Comparison of ENCODE assay signal across 3 cellular contexts in the genomic region with DNA sequence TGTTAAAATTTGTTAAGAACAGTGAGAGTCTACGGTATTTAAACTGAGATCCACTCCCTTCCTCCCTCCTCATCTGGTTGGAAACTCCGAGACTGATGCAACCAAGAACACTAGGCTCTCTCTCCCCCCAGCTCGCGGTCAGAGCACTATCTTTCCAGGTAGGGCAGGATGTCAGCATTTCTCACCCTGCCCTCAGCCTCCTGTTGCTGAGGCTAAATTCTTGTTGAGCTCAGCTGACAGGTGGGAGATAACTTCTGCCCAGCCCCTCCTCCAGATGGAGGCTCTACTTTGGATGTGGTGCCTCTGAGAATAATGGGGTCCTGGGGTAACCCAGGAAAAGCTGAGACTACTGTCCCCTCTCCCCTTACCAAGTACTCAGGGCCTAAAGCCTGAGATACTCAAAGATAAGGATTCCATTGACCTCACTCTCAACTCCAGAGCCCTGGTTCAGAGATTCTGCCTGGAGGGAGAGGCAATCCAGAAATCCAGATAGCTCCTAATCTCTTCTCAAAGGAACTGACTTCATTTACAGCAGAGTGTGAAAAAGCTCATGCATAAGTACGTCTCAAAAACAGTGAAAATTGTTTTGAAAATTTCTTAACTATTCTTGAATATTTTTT.
A peak's percentile ranks its signal among the peaks of the same experiment; 100 is the strongest.
TF ChIP-seq lines count a peak whose summit lies in the region.

No MANE protein-coding gene starts in this region.

TF ChIP-seq in liver, 16 proteins besides CTCF, POLR2A, EP300 and RAD21:
- TF ChIP-seq YY1 (IDR thresholded peaks at IDR 0.05) (peak; percentile 18), JUND (IDR thresholded peaks at IDR 0.05) (no peak), RXRA (IDR thresholded peaks at IDR 0.05) (no peak), HNF4G (IDR thresholded peaks at IDR 0.05) (no peak), FOXA2 (IDR thresholded peaks at IDR 0.05) (no peak), TAF1 (conservative IDR thresholded peaks at IDR 0.05) (peak; percentile 18), NR2F2 (IDR thresholded peaks at IDR 0.05) (no peak), HNF4A (conservative IDR thresholded peaks at IDR 0.05) (peak in 1 of 2 donors; percentile 7), EGR1 (IDR thresholded peaks at IDR 0.05; ENCODE audit: low read depth in 2 of 2) (no peak), FOXA1 (IDR thresholded peaks at IDR 0.05) (no peak), SP1 (IDR thresholded peaks at IDR 0.05) (peak; percentile 54), GABPA (IDR thresholded peaks at IDR 0.05 in 1 of 2, conservative IDR thresholded peaks at IDR 0.05 in 1 of 2) (no peak)
- TF ChIP-seq, protein P1, sequence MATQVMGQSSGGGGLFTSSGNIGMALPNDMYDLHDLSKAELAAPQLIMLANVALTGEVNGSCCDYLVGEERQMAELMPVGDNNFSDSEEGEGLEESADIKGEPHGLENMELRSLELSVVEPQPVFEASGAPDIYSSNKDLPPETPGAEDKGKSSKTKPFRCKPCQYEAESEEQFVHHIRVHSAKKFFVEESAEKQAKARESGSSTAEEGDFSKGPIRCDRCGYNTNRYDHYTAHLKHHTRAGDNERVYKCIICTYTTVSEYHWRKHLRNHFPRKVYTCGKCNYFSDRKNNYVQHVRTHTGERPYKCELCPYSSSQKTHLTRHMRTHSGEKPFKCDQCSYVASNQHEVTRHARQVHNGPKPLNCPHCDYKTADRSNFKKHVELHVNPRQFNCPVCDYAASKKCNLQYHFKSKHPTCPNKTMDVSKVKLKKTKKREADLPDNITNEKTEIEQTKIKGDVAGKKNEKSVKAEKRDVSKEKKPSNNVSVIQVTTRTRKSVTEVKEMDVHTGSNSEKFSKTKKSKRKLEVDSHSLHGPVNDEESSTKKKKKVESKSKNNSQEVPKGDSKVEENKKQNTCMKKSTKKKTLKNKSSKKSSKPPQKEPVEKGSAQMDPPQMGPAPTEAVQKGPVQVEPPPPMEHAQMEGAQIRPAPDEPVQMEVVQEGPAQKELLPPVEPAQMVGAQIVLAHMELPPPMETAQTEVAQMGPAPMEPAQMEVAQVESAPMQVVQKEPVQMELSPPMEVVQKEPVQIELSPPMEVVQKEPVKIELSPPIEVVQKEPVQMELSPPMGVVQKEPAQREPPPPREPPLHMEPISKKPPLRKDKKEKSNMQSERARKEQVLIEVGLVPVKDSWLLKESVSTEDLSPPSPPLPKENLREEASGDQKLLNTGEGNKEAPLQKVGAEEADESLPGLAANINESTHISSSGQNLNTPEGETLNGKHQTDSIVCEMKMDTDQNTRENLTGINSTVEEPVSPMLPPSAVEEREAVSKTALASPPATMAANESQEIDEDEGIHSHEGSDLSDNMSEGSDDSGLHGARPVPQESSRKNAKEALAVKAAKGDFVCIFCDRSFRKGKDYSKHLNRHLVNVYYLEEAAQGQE (IDR thresholded peaks at IDR 0.05): no peak
- TF ChIP-seq, protein P2, sequence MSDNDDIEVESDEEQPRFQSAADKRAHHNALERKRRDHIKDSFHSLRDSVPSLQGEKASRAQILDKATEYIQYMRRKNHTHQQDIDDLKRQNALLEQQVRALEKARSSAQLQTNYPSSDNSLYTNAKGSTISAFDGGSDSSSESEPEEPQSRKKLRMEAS (IDR thresholded peaks at IDR 0.05): no peak
- TF ChIP-seq, protein P3, sequence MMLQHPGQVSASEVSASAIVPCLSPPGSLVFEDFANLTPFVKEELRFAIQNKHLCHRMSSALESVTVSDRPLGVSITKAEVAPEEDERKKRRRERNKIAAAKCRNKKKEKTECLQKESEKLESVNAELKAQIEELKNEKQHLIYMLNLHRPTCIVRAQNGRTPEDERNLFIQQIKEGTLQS (IDR thresholded peaks at IDR 0.05): peak; percentile 61
- TF ChIP-seq, protein P4, sequence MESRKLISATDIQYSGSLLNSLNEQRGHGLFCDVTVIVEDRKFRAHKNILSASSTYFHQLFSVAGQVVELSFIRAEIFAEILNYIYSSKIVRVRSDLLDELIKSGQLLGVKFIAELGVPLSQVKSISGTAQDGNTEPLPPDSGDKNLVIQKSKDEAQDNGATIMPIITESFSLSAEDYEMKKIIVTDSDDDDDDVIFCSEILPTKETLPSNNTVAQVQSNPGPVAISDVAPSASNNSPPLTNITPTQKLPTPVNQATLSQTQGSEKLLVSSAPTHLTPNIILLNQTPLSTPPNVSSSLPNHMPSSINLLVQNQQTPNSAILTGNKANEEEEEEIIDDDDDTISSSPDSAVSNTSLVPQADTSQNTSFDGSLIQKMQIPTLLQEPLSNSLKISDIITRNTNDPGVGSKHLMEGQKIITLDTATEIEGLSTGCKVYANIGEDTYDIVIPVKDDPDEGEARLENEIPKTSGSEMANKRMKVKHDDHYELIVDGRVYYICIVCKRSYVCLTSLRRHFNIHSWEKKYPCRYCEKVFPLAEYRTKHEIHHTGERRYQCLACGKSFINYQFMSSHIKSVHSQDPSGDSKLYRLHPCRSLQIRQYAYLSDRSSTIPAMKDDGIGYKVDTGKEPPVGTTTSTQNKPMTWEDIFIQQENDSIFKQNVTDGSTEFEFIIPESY (IDR thresholded peaks at IDR 0.05): no peak

TF ChIP-seq in HepG2, 621 proteins besides CTCF, POLR2A, EP300 and RAD21 (continues in another document):
- TF ChIP-seq, protein P5, sequence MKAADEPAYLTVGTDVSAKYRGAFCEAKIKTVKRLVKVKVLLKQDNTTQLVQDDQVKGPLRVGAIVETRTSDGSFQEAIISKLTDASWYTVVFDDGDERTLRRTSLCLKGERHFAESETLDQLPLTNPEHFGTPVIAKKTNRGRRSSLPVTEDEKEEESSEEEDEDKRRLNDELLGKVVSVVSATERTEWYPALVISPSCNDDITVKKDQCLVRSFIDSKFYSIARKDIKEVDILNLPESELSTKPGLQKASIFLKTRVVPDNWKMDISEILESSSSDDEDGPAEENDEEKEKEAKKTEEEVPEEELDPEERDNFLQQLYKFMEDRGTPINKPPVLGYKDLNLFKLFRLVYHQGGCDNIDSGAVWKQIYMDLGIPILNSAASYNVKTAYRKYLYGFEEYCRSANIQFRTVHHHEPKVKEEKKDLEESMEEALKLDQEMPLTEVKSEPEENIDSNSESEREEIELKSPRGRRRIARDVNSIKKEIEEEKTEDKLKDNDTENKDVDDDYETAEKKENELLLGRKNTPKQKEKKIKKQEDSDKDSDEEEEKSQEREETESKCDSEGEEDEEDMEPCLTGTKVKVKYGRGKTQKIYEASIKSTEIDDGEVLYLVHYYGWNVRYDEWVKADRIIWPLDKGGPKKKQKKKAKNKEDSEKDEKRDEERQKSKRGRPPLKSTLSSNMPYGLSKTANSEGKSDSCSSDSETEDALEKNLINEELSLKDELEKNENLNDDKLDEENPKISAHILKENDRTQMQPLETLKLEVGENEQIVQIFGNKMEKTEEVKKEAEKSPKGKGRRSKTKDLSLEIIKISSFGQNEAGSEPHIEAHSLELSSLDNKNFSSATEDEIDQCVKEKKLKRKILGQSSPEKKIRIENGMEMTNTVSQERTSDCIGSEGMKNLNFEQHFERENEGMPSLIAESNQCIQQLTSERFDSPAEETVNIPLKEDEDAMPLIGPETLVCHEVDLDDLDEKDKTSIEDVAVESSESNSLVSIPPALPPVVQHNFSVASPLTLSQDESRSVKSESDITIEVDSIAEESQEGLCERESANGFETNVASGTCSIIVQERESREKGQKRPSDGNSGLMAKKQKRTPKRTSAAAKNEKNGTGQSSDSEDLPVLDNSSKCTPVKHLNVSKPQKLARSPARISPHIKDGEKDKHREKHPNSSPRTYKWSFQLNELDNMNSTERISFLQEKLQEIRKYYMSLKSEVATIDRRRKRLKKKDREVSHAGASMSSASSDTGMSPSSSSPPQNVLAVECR (CRISPR knock-in tag; IDR thresholded peaks at IDR 0.05; ENCODE audit: borderline replicate concordance): no peak
- TF ChIP-seq, protein P6, sequence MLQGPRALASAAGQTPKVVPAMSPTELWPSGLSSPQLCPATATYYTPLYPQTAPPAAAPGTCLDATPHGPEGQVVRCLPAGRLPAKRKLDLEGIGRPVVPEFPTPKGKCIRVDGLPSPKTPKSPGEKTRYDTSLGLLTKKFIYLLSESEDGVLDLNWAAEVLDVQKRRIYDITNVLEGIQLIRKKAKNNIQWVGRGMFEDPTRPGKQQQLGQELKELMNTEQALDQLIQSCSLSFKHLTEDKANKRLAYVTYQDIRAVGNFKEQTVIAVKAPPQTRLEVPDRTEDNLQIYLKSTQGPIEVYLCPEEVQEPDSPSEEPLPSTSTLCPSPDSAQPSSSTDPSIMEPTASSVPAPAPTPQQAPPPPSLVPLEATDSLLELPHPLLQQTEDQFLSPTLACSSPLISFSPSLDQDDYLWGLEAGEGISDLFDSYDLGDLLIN (CRISPR knock-in tag; IDR thresholded peaks at IDR 0.05; ENCODE audit: borderline replicate concordance): no peak

TF ChIP-seq in WTC11, 78 proteins besides CTCF, POLR2A, EP300 and RAD21:
- no peak for TF ChIP-seq ATF1 (CRISPR knock-in tag; IDR thresholded peaks at IDR 0.05)
- TF ChIP-seq, protein P7, sequence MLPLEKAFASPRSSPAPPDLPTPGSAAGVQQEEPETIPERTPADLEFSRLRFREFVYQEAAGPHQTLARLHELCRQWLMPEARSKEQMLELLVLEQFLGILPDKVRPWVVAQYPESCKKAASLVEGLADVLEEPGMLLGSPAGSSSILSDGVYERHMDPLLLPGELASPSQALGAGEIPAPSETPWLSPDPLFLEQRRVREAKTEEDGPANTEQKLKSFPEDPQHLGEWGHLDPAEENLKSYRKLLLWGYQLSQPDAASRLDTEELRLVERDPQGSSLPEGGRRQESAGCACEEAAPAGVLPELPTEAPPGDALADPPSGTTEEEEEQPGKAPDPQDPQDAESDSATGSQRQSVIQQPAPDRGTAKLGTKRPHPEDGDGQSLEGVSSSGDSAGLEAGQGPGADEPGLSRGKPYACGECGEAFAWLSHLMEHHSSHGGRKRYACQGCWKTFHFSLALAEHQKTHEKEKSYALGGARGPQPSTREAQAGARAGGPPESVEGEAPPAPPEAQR (CRISPR knock-in tag; IDR thresholded peaks at IDR 0.05): no peak
